Comparison of ENCODE assay signal across 20 cellular contexts in genomic region chr10:32175629-32176028, GRCh38.
"Had no signal": no experiment of that assay in that cellular context is flagged by ENCODE, and none has a peak within 500 bp of the region (broad histone marks: within the 10 kb centered on the region; RNA-seq: fewer than 3 reads in every experiment).

No MANE protein-coding gene starts in this region.

- H3K4me1 ChIP-seq: Peyer's patch, SJSA1 had no signal

- H3K9me3 ChIP-seq: MG63, Peyer's patch, SJSA1 had no signal

- H3K4me3 ChIP-seq: MG63, Peyer's patch, SJSA1, SK-N-MC had no signal

- DNase-seq: Karpas-422, KG1, MG63, NCI-H1092, NCI-H1105 treated with DMSO at 0.1 percent for 48 hours, NCI-H1436, NCI-H187, NCI-H2029, NCI-H2081 treated with DMSO at 0.1 percent for 48 hours, NCI-H2171, NCI-H226, NCI-H510A, NCI-H524 treated with DMSO at 0.1 percent for 48 hours, NCI-H69, NCI-H774, Peyer's patch, SIG-M5 had no signal

- H3K36me3 ChIP-seq: MG63, Peyer's patch, SJSA1 had no signal

- ATAC-seq: Right ventricle myocardium inferior had no signal

- H3K27me3 ChIP-seq: MG63, Peyer's patch, SJSA1 had no signal

- H3K27ac ChIP-seq: Peyer's patch, SJSA1, SK-N-MC had no signal
